30 cellular contexts compared by ENCODE assay signal in genomic region chr6:116330511-116330910, GRCh38. TPM values are rescaled to one million over a fixed set of nuclear protein-coding genes. Genes with fewer than 3 reads are reported as not detected.
DNase-seq lines count a peak whose midpoint lies in the region; ATAC-seq, FAIRE-seq and TF ChIP-seq lines count a peak whose summit lies in the region.
"Had no signal": no experiment of that assay in that cellular context is flagged by ENCODE, and none has a peak within 500 bp of the region (broad histone marks: within the 10 kb centered on the region; RNA-seq: fewer than 3 reads in every experiment).

No MANE protein-coding gene starts in this region.

- no peak for TF ChIP-seq RAD21 in K562 (CRISPR knock-in tag; conservative IDR thresholded peaks at IDR 0.05 in 1 of 2, IDR thresholded peaks at IDR 0.05 in 1 of 2)

- intact Hi-C loops in mammary epithelial cell (cut with micrococcal nuclease) = no loop called here
- intact Hi-C loops in MCF 10A (cut with micrococcal nuclease) = no loop called here
- intact Hi-C loops in K562 (cut with micrococcal nuclease) = no loop called here

- in situ Hi-C loops in mammary epithelial cell (cut with MboI; ENCODE audit: low sequenced_read_pairs in 2 of 2) (no loop called here), K562 (cut with MboI) (no loop called here)

- no peak overlapping the region for H3K27ac ChIP-seq in mammary epithelial cell (ENCODE audit: insufficient read depth, low read depth, low read length)
- H3K27ac ChIP-seq in K562 (ENCODE audit: extremely low read depth, low read depth, low read length) = no peak overlapping the region
- no peak overlapping the region for H3K27ac ChIP-seq in foreskin keratinocyte
- H3K27ac ChIP-seq in effector memory CD4-positive, alpha-beta T cell (ENCODE audit: insufficient read depth, low read length, poor library complexity, severe bottlenecking) = no peak overlapping the region
- H3K27ac ChIP-seq in coronary artery = no peak overlapping the region
- H3K27ac ChIP-seq: 22Rv1, C4-2B, SJCRH30 had no signal

- H3K36me3 ChIP-seq in mammary epithelial cell (ENCODE audit: insufficient read depth, low read length) (no peaks in the 10 kb centered on the region), K562 (ENCODE audit: control insufficient read depth, insufficient read depth, low read length) (no peaks in the 10 kb centered on the region)
- H3K36me3 ChIP-seq in effector memory CD4-positive, alpha-beta T cell (ENCODE audit: control insufficient read depth, insufficient read depth, low read length) = no peaks in the 10 kb centered on the region
- H3K36me3 ChIP-seq: SJCRH30 had no signal

- H3K9ac ChIP-seq in mammary epithelial cell (ENCODE audit: insufficient read depth, low read length) (no peak overlapping the region), K562 (ENCODE audit: insufficient read depth in 1 of 2, low read depth in 2 of 2, low read length in 2 of 2) (no peak overlapping the region)

- H3K4me2 ChIP-seq in mammary epithelial cell (ENCODE audit: insufficient read depth, low read depth, low read length) = no peak overlapping the region
- no peak overlapping the region for H3K4me2 ChIP-seq in K562 (ENCODE audit: insufficient read depth, low read length)

- no peak overlapping the region for H3K27ac Mint-ChIP-seq in MCF 10A (ENCODE audit: low read depth, unreplicated experiment)
- H3K27ac Mint-ChIP-seq: B cell; CD8-positive, alpha-beta memory T cell had no signal

- 88% methylated on average over 1 of the region's 1 CpG for WGBS in mammary epithelial cell (ENCODE audit: low coverage, missing lambda C conversion rate)
- WGBS in K562 (ENCODE audit: insufficient coverage, low coverage, missing lambda C conversion rate) = 4% methylated on average over 1 of the region's 1 CpG

- POLR2A ChIA-PET in MCF 10A (lab: Yijun Ruan, JAX) (interaction anchor here (0.6 to 1.8 kb wide), 8 partner anchors 9 to 53 kb away, joined by 3 to 12 read pairs (median 3); no protein-coding TSS in a partner anchor), K562 (lab: Yijun Ruan, JAX) (no interaction called here)

- H3K27me3 Mint-ChIP-seq in MCF 10A (ENCODE audit: insufficient read depth, unreplicated experiment) = no peaks in the 10 kb centered on the region
- H3K27me3 Mint-ChIP-seq: B cell; CD8-positive, alpha-beta memory T cell had no signal

- no peaks in the 10 kb centered on the region for H3K9me3 Mint-ChIP-seq in MCF 10A (ENCODE audit: unreplicated experiment)

- FAIRE-seq in K562 (lab: Jason Lieb, UNC) (no peak), D721Med (lab: Jason Lieb, UNC) (no peak)
- FAIRE-seq: GM12878, H1, HepG2 had no signal

- TF ChIP-seq POLR2A in K562 (conservative IDR thresholded peaks at IDR 0.05) = no peak

- no TSS peak for BruUV-seq in mammary epithelial cell (replicated peaks; lab: Mats Ljungman, UMichigan)
- no TSS peak for BruUV-seq in MCF 10A (replicated peaks; lab: Mats Ljungman, UMichigan)
- no TSS peak for BruUV-seq in K562 (replicated peaks; lab: Mats Ljungman, UMichigan)

- TF ChIP-seq EP300 in K562 (IDR thresholded peaks at IDR 0.05; ENCODE audit: low read length) = no peak

- ATAC-seq in K562 = no peak
- ATAC-seq in foreskin keratinocyte = peak; percentile 33
- ATAC-seq: GM12878, HCT116, HepG2, PC-3, Right ventricle myocardium inferior, SK-N-SH treated with all-trans-retinoic acid at 6 μM for 48 hours had no signal

- H3K4me1 ChIP-seq in mammary epithelial cell (ENCODE audit: insufficient read depth, low read length) = no peaks in the 10 kb centered on the region
- no peaks in the 10 kb centered on the region for H3K4me1 ChIP-seq in K562 (replicated peaks in 1 of 2; ENCODE audit: control insufficient read depth in 2 of 2, insufficient read depth in 2 of 2, low read length in 2 of 2)
- H3K4me1 ChIP-seq in foreskin keratinocyte = peaks cover 4% of the 10 kb centered on the region
- no peaks in the 10 kb centered on the region for H3K4me1 ChIP-seq in effector memory CD4-positive, alpha-beta T cell (ENCODE audit: control insufficient read depth, insufficient read depth, low read length, poor library complexity, severe bottlenecking)
- H3K4me1 ChIP-seq: SJCRH30 had no signal

- no peaks in the 10 kb centered on the region for H3K36me3 Mint-ChIP-seq in MCF 10A (ENCODE audit: insufficient read depth, unreplicated experiment)

- no peaks in the 10 kb centered on the region for H4K20me1 ChIP-seq in mammary epithelial cell (ENCODE audit: insufficient read depth, low read length)
- no peaks in the 10 kb centered on the region for H4K20me1 ChIP-seq in K562 (replicated peaks; ENCODE audit: control insufficient read depth, insufficient read depth, low read length)

- no peak overlapping the region for H3K4me3 Mint-ChIP-seq in MCF 10A (ENCODE audit: unreplicated experiment)
- H3K4me3 Mint-ChIP-seq: B cell; CD8-positive, alpha-beta memory T cell had no signal

- DNase-seq in mammary epithelial cell = peak; percentile 3
- DNase-seq in MCF 10A (ENCODE audit: unreplicated experiment) = no peak
- DNase-seq in K562 (ENCODE audit: extremely low read depth in 1 of 4, low spot score in 3 of 4) = no peak
- DNase-seq in foreskin keratinocyte = no peak
- DNase-seq in NCI-H187 treated with DMSO at 0.1 percent for 48 hours (lab: John Stamatoyannopoulos, UW) = no peak
- DNase-seq in effector memory CD4-positive, alpha-beta T cell = no peak
- DNase-seq in D721Med (ENCODE audit: insufficient read length, low spot score) = no peak
- DNase-seq in coronary artery (ENCODE audit: low spot score) = no peak
- DNase-seq: Calu3; CD8-positive, alpha-beta memory T cell; DMS153; DND-41; KBM-7; MM.1S; NCI-H2029 treated with DMSO at 0.1 percent for 48 hours; NCI-H446 treated with DMSO at 0.1 percent for 48 hours; NCI-H526; NCI-H82; NK-92 treated with Interleukin-12 subunit alpha and Interleukin-12 subunit beta, amount 100 ng/mL, for 24 hours; PC-3; SJCRH30 had no signal

- peaks cover 5% of the 10 kb centered on the region for H3K4me1 Mint-ChIP-seq in MCF 10A (ENCODE audit: insufficient read depth, unreplicated experiment)

- no peak overlapping the region for H2AFZ ChIP-seq in mammary epithelial cell (ENCODE audit: low read depth, low read length)
- no peak overlapping the region for H2AFZ ChIP-seq in K562 (ENCODE audit: low read depth, low read length)

- H3K27me3 ChIP-seq in mammary epithelial cell (ENCODE audit: insufficient read depth, low read length) (no peaks in the 10 kb centered on the region), K562 (ENCODE audit: control insufficient read depth in 2 of 2, insufficient read depth in 2 of 2, low read length in 2 of 2) (peaks cover 0 to 3% of the 10 kb centered on the region in 2 experiments; a peak in 1 of 5 replicates), foreskin keratinocyte (no peaks in the 10 kb centered on the region)
- H3K27me3 ChIP-seq in effector memory CD4-positive, alpha-beta T cell (replicated peaks; ENCODE audit: control insufficient read depth, insufficient read depth, low read length, poor library complexity, severe bottlenecking) = no peaks in the 10 kb centered on the region
- H3K27me3 ChIP-seq: SJCRH30 had no signal

- no peaks in the 10 kb centered on the region for H3K79me2 ChIP-seq in mammary epithelial cell (ENCODE audit: insufficient read depth, low read length)
- H3K79me2 ChIP-seq in K562 (ENCODE audit: control insufficient read depth, insufficient read depth, low read length) = no peaks in the 10 kb centered on the region

- CTCF ChIA-PET in mammary epithelial cell (lab: Charles Lee; ENCODE audit: low non-redundant PET) (interaction anchor here (0.6 kb wide), 2 partner anchors 41 to 43 kb away, joined by 3 to 5 read pairs; no protein-coding TSS in a partner anchor), MCF 10A (lab: Yijun Ruan, JAX) (interaction anchor here (1.4 kb wide), 1 partner anchor 71 kb away, joined by 3 read pairs; no protein-coding TSS in a partner anchor), K562 (lab: Yijun Ruan, JAX; ENCODE audit: low intra/inter-chr PET ratio) (interaction anchor here (0.6 kb wide), 1 partner anchor 14 kb away, joined by 3 read pairs; no protein-coding TSS in a partner anchor)

- no peaks in the 10 kb centered on the region for H3K9me1 ChIP-seq in K562 (ENCODE audit: control insufficient read depth, insufficient read depth, low read length)

- no peak for TF ChIP-seq CTCF in mammary epithelial cell (conservative IDR thresholded peaks at IDR 0.05 in 1 of 2, IDR thresholded peaks at IDR 0.05 in 1 of 2; ENCODE audit: extremely low read depth in 1 of 2, insufficient read depth in 1 of 2, low read depth in 1 of 2, low read length in 2 of 2)
- no peak for TF ChIP-seq CTCF in MCF 10A (IDR thresholded peaks at IDR 0.05; ENCODE audit: unreplicated experiment)
- TF ChIP-seq CTCF in K562 (IDR thresholded peaks at IDR 0.05 in 2 of 3, conservative IDR thresholded peaks at IDR 0.05 in 1 of 3; ENCODE audit: insufficient read depth in 2 of 3, low read depth in 1 of 3, low read length in 3 of 3) = no peak
- no peak for TF ChIP-seq CTCF in foreskin keratinocyte (conservative IDR thresholded peaks at IDR 0.05)
- TF ChIP-seq CTCF in D721Med (IDR thresholded peaks at IDR 0.05; ENCODE audit: insufficient read depth, missing control alignments) = no peak
- no peak for TF ChIP-seq CTCF in coronary artery (IDR thresholded peaks at IDR 0.05)

- H3K9me3 ChIP-seq in mammary epithelial cell (replicated peaks; ENCODE audit: insufficient read depth, low read length) (peaks cover 4% of the 10 kb centered on the region), K562 (replicated peaks; ENCODE audit: control insufficient read depth, insufficient read depth, low read depth, low read length) (no peaks in the 10 kb centered on the region)
- H3K9me3 ChIP-seq in effector memory CD4-positive, alpha-beta T cell (ENCODE audit: control insufficient read depth, low read length) = no peaks in the 10 kb centered on the region
- H3K9me3 ChIP-seq: SJCRH30 had no signal

- H3K4me3 ChIP-seq in mammary epithelial cell (replicated peaks in 1 of 3; ENCODE audit: insufficient read depth in 1 of 3, low read depth in 2 of 3, low read length in 3 of 3) (no peak overlapping the region), K562 (no peak overlapping the region), coronary artery (no peak overlapping the region)
- no peak overlapping the region for H3K4me3 ChIP-seq in effector memory CD4-positive, alpha-beta T cell (ENCODE audit: insufficient read depth, low read depth, low read length, poor library complexity, severe bottlenecking)
- H3K4me3 ChIP-seq: GM12878, SJCRH30 had no signal

- dilution Hi-C loops in mammary epithelial cell (cut with HindIII; ENCODE audit: low sequenced_read_pairs) = no loop called here

RNA-seq across cellular contexts. Expression of gene DSE, which starts 40.2 kb away (rescaled TPM):
- total RNA-seq in mammary epithelial cell (100 to 1,000 TPM; 116 to 175 TPM), MCF 10A (2022) (66.0 and 86.5 TPM in 2 replicates), K562 (2014; rRNA removed) (0.73 and 1.2 TPM in 2 replicates), K562 (2014; rRNA removed; fragmentation: Illumina TruSeq; extraction: Trizol) (1.6 and 1.7 TPM in 2 replicates), K562 (2015; rRNA removed; fragmentation: Illumina TruSeq; extraction: Trizol) (1.2 and 1.8 TPM in 2 replicates), K562 (2021) (1.2 and 1.4 TPM in 2 replicates), foreskin keratinocyte (94.6 and 99.1 TPM in 2 replicates)
- polyA plus RNA-seq in mammary epithelial cell (66.9 TPM), K562 (2011; rRNA removed) (0.79 and 1.2 TPM in 2 replicates), K562 (2014; fragmentation: Illumina TruSeq; extraction: Trizol) (0.65 and 0.98 TPM in 2 replicates), K562 (2014; fragmentation: Nextera tagmentation; extraction: Ambion mirVana) (under 1 TPM; 0.49 to 0.78 TPM), K562 (2014; rRNA removed) (0.80 and 0.95 TPM in 2 replicates), foreskin keratinocyte (17.4 and 24.9 TPM in 2 replicates)
- polyA minus RNA-seq in mammary epithelial cell = 137 TPM
- total RNA-seq in K562 (2011; cell fraction: chromatin; rRNA removed; ENCODE audit: low replicate concordance) = 2.3 and 4.4 TPM in 2 replicates
- total RNA-seq in K562 (2011; cell fraction: nucleolus; rRNA removed) = 1.5 and 2.2 TPM in 2 replicates
- 3.0 and 6.6 TPM in 2 replicates for total RNA-seq in K562 (2011; cell fraction: nucleoplasm; rRNA removed)
- polyA plus RNA-seq in K562 (2011; cell fraction: cytosol; rRNA removed) = 0.28 and 1.2 TPM in 2 replicates
- polyA plus RNA-seq in K562 (2011; cell fraction: nucleus; rRNA removed) = 1.8 and 2.2 TPM in 2 replicates
- 0.78 and 0.94 TPM in 2 replicates for polyA plus RNA-seq in K562 (2012)
- polyA minus RNA-seq in K562 (2011; rRNA and poly(A)+ RNA removed) = 2.8 and 3.1 TPM in 2 replicates
- 0.29 and 3.6 TPM in 2 replicates for polyA minus RNA-seq in K562 (2011; cell fraction: cytosol; rRNA and poly(A)+ RNA removed)
- 4.3 and 6.0 TPM in 2 replicates for polyA minus RNA-seq in K562 (2011; cell fraction: nucleus; rRNA and poly(A)+ RNA removed)

RNA-seq across cellular contexts. Expression of gene TSPYL1, which starts 50.8 kb away (rescaled TPM):
- 100 to 1,000 TPM; 103 to 167 TPM for total RNA-seq in mammary epithelial cell
- 64.6 TPM for polyA plus RNA-seq in mammary epithelial cell
- polyA minus RNA-seq in mammary epithelial cell = 105 TPM
- total RNA-seq in MCF 10A (2022) = 67.4 and 85.0 TPM in 2 replicates
- total RNA-seq in K562 (2011; cell fraction: chromatin; rRNA removed; ENCODE audit: low replicate concordance) = 23.0 and 28.7 TPM in 2 replicates
- 18.7 and 19.7 TPM in 2 replicates for total RNA-seq in K562 (2011; cell fraction: nucleolus; rRNA removed)
- total RNA-seq in K562 (2011; cell fraction: nucleoplasm; rRNA removed) = 25.7 and 28.0 TPM in 2 replicates
- 42.7 and 47.8 TPM in 2 replicates for total RNA-seq in K562 (2014; rRNA removed)
- total RNA-seq in K562 (2014; rRNA removed; fragmentation: Illumina TruSeq; extraction: Trizol) = 44.8 and 47.9 TPM in 2 replicates
- 47.8 and 49.3 TPM in 2 replicates for total RNA-seq in K562 (2015; rRNA removed; fragmentation: Illumina TruSeq; extraction: Trizol)
- total RNA-seq in K562 (2021) = 52.9 and 56.8 TPM in 2 replicates
- 28.2 and 28.5 TPM in 2 replicates for polyA plus RNA-seq in K562 (2011; rRNA removed)
- 19.4 and 29.6 TPM in 2 replicates for polyA plus RNA-seq in K562 (2011; cell fraction: cytosol; rRNA removed)
- polyA plus RNA-seq in K562 (2011; cell fraction: nucleus; rRNA removed) = 12.0 and 15.8 TPM in 2 replicates
- polyA plus RNA-seq in K562 (2012) = 30.5 and 39.5 TPM in 2 replicates
- polyA plus RNA-seq in K562 (2014; fragmentation: Illumina TruSeq; extraction: Trizol) = 33.9 and 36.6 TPM in 2 replicates
- 10 to 100 TPM; 26.1 to 37.9 TPM for polyA plus RNA-seq in K562 (2014; fragmentation: Nextera tagmentation; extraction: Ambion mirVana)
- 23.1 and 26.6 TPM in 2 replicates for polyA plus RNA-seq in K562 (2014; rRNA removed)
- 65.9 and 69.6 TPM in 2 replicates for polyA minus RNA-seq in K562 (2011; rRNA and poly(A)+ RNA removed)
- 26.6 and 31.6 TPM in 2 replicates for polyA minus RNA-seq in K562 (2011; cell fraction: cytosol; rRNA and poly(A)+ RNA removed)
- polyA minus RNA-seq in K562 (2011; cell fraction: nucleus; rRNA and poly(A)+ RNA removed) = 8.6 and 20.3 TPM in 2 replicates
- 68.2 and 72.5 TPM in 2 replicates for total RNA-seq in foreskin keratinocyte
- polyA plus RNA-seq in foreskin keratinocyte = 30.1 and 32.2 TPM in 2 replicates
